ENCODE assay signal across 10 cellular contexts in the genomic region with DNA sequence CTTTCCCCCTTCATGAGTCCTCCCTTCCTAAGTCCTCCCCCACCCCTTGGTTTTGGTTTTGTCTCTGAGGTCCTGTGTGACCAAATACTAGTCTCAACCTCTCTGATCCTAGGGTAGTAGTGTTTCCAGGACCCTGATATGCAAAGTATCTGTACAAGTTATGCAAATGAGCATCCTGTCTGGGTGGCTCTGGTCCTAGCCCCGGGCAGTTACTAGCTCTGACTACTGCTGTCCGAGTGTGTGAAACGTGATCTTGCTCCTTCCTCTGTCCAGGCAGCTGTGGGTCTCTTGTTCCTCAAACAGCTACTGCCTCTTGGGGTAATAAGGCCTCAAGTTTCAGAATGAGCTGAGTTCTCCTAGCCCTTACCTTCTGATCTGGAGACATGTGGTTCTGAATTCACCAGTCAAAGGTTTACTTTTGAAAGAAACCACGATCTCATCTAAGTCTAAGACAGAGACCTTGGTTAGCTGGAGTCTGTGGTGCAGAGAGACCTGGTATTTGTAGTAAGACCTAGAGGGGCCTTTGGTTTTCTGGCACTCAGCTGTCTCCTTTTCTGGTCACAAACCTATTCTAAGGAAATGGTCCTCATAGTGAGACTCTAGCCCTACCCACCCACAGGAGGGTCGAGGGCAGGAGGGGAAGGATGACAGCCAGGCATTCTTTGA. TPM values are rescaled to one million over a fixed set of nuclear protein-coding genes. Genes with fewer than 3 reads are reported as not detected.
A peak's percentile ranks its signal among the peaks of the same experiment; 100 is the strongest.
DNase-seq lines count a peak whose midpoint lies in the region; ATAC-seq and TF ChIP-seq lines count a peak whose summit lies in the region.
"Had no signal": no experiment of that assay in that cellular context is flagged by ENCODE, and none has a peak within 500 bp of the region (broad histone marks: within the 10 kb centered on the region; RNA-seq: fewer than 3 reads in every experiment).

No MANE protein-coding gene starts in this region.

- H3K9me3 Mint-ChIP-seq in HFFc6 = no peaks in the 10 kb centered on the region
- no peaks in the 10 kb centered on the region for H3K9me3 Mint-ChIP-seq in effector memory CD8-positive, alpha-beta T cell
- no peaks in the 10 kb centered on the region for H3K9me3 Mint-ChIP-seq in immature natural killer cell

- peaks cover 19 to 36% (median 32%) of the 10 kb centered on the region in 4 donors for H3K4me1 ChIP-seq in esophagus muscularis mucosa

- peaks cover 8 to 15% (median 11%) of the 10 kb centered on the region in 4 donors for H3K36me3 ChIP-seq in esophagus muscularis mucosa

- H3K4me3 Mint-ChIP-seq in HFFc6 = no peak overlapping the region
- H3K4me3 Mint-ChIP-seq in effector memory CD8-positive, alpha-beta T cell = peak overlapping the region; percentile 39 to 47
- peak overlapping the region in 2 of 5 donors; percentile 7 to 66 for H3K4me3 Mint-ChIP-seq in immature natural killer cell

- TF ChIP-seq EP300 in esophagus muscularis mucosa (IDR thresholded peaks at IDR 0.05) = no peak

- POLR2A ChIA-PET in HEK293T (lab: Yijun Ruan, JAX) = no interaction called here

- DNase-seq in activated CD4-positive, alpha-beta T cell treated with anti-CD3 and anti-CD28 coated beads for 48 hours = peak; percentile 44
- no peak for DNase-seq in activated CD4-positive, alpha-beta T cell treated with anti-CD3 and anti-CD28 coated beads for 4 hours
- no peak for DNase-seq in HFFc6
- peak; percentile 69 for DNase-seq in NAMALWA (ENCODE audit: low spot score)
- no peak for DNase-seq in effector memory CD8-positive, alpha-beta T cell
- no peak for DNase-seq in immature natural killer cell
- no peak for DNase-seq in esophagus muscularis mucosa (ENCODE audit: extremely low spot score)
- DNase-seq in HEK293T (ENCODE audit: extremely low spot score) = no peak
- DNase-seq: upper lobe of left lung had no signal

- H3K27ac ChIP-seq in esophagus muscularis mucosa (replicated peaks in 1 of 4) = no peak overlapping the region
- H3K27ac ChIP-seq: upper lobe of left lung had no signal

- 44% methylated on average over 5 of the region's 5 CpGs for WGBS in esophagus muscularis mucosa

- H3K4me1 Mint-ChIP-seq in HFFc6 (ENCODE audit: low read depth) (peaks cover 43% of the 10 kb centered on the region), immature natural killer cell (peaks cover 62 to 69% of the 10 kb centered on the region in 2 donors)
- H3K4me1 Mint-ChIP-seq in effector memory CD8-positive, alpha-beta T cell (ENCODE audit: low read depth in 2 of 2) = peaks cover 64 to 69% of the 10 kb centered on the region in 2 donors

- no peak for TF ChIP-seq CTCF in HFFc6 (IDR thresholded peaks at IDR 0.05)
- no peak for TF ChIP-seq CTCF in esophagus muscularis mucosa (IDR thresholded peaks at IDR 0.05)

- intact Hi-C loops in esophagus muscularis mucosa (cut with DNase I) = loop anchor here (10.0 kb wide), 1 partner anchor 335 kb away; no protein-coding TSS in a partner anchor

- ATAC-seq in effector memory CD8-positive, alpha-beta T cell (replicated peaks) = no peak

- no peak overlapping the region for H3K4me3 ChIP-seq in esophagus muscularis mucosa
- H3K4me3 ChIP-seq: upper lobe of left lung had no signal

- no peaks in the 10 kb centered on the region for H3K27me3 ChIP-seq in esophagus muscularis mucosa
- H3K27me3 ChIP-seq: upper lobe of left lung had no signal

- no peaks in the 10 kb centered on the region; the same call in 1 of the 2 replicates for H3K27me3 Mint-ChIP-seq in HFFc6 (ENCODE audit: insufficient read depth)
- no peaks in the 10 kb centered on the region for H3K27me3 Mint-ChIP-seq in effector memory CD8-positive, alpha-beta T cell
- H3K27me3 Mint-ChIP-seq in immature natural killer cell (ENCODE audit: low read depth in 3 of 3) = peaks cover 5 to 8% (median 7%) of the 10 kb centered on the region in 3 donors

- no peaks in the 10 kb centered on the region for H3K9me3 ChIP-seq in esophagus muscularis mucosa
- H3K9me3 ChIP-seq: upper lobe of left lung had no signal

- TF ChIP-seq POLR2A in esophagus muscularis mucosa (IDR thresholded peaks at IDR 0.05; ENCODE audit: low read depth) = no peak

- CTCF ChIA-PET in HEK293T (lab: Yijun Ruan, JAX) = interaction anchor here (0.9 kb wide), 1 partner anchor 17 kb away, joined by 5 read pairs; no protein-coding TSS in a partner anchor

- H3K27ac Mint-ChIP-seq in HFFc6 (peak overlapping the region; percentile 59; the same call in 1 of the 2 replicates), immature natural killer cell (peak overlapping the region in 3 of 6 donors; percentile 15 to 81 (median 80))
- peak overlapping the region; percentile 93 to 94 for H3K27ac Mint-ChIP-seq in effector memory CD8-positive, alpha-beta T cell

- H3K36me3 Mint-ChIP-seq in HFFc6 (ENCODE audit: low read depth) (no peaks in the 10 kb centered on the region), immature natural killer cell (peaks cover 0 to 12% (median 4%) of the 10 kb centered on the region in 3 donors)
- H3K36me3 Mint-ChIP-seq in effector memory CD8-positive, alpha-beta T cell (ENCODE audit: insufficient read depth) = peaks cover 53% of the 10 kb centered on the region

TF ChIP-seq in HEK293T, 16 proteins besides CTCF, POLR2A, EP300 and RAD21:
- no peak for TF ChIP-seq FOXK2 (IDR thresholded peaks at IDR 0.05)
- no peak for TF ChIP-seq SP1 (IDR thresholded peaks at IDR 0.05)
- TF ChIP-seq FOXA1 (IDR thresholded peaks at IDR 0.05) = no peak
- no peak for TF ChIP-seq ZNF384 (IDR thresholded peaks at IDR 0.05)
- no peak for TF ChIP-seq HDGF (IDR thresholded peaks at IDR 0.05; ENCODE audit: borderline replicate concordance)
- TF ChIP-seq SUZ12 (IDR thresholded peaks at IDR 0.05) = no peak
- no peak for TF ChIP-seq CTBP1 (IDR thresholded peaks at IDR 0.05; ENCODE audit: borderline replicate concordance)
- TF ChIP-seq L3MBTL2 (conservative IDR thresholded peaks at IDR 0.05) = no peak
- no peak for TF ChIP-seq TARDBP (IDR thresholded peaks at IDR 0.05)
- no peak for TF ChIP-seq NFRKB (IDR thresholded peaks at IDR 0.05)
- TF ChIP-seq ELF4 (IDR thresholded peaks at IDR 0.05) = no peak
- no peak for TF ChIP-seq LEF1 (IDR thresholded peaks at IDR 0.05; ENCODE audit: borderline replicate concordance)
- no peak for TF ChIP-seq FOXM1 (IDR thresholded peaks at IDR 0.05; ENCODE audit: borderline replicate concordance)
- no peak for TF ChIP-seq BHLHE40 (IDR thresholded peaks at IDR 0.05; ENCODE audit: borderline replicate concordance)
- TF ChIP-seq ARNT (IDR thresholded peaks at IDR 0.05) = no peak
- TF ChIP-seq, protein P1, sequence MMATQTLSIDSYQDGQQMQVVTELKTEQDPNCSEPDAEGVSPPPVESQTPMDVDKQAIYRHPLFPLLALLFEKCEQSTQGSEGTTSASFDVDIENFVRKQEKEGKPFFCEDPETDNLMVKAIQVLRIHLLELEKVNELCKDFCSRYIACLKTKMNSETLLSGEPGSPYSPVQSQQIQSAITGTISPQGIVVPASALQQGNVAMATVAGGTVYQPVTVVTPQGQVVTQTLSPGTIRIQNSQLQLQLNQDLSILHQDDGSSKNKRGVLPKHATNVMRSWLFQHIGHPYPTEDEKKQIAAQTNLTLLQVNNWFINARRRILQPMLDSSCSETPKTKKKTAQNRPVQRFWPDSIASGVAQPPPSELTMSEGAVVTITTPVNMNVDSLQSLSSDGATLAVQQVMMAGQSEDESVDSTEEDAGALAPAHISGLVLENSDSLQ (IDR thresholded peaks at IDR 0.05) = no peak

RNA-seq across cellular contexts. Expression of a gene that starts 31.0 kb away (rescaled TPM):
- total RNA-seq in HFFc6 (2021; fragmentation: NEBNext Ultra II Directional; extraction: Animal tissue kit (Norgen Biotek cat#: 25700)) = not detected
- polyA plus RNA-seq in immature natural killer cell = not detected
- total RNA-seq in esophagus muscularis mucosa = not detected
- total RNA-seq: lung microvascular endothelial cell, upper lobe of left lung had no signal

RNA-seq across cellular contexts. Expression of a gene that starts 32.8 kb away (rescaled TPM):
- not detected for total RNA-seq in HFFc6 (2021; fragmentation: NEBNext Ultra II Directional; extraction: Animal tissue kit (Norgen Biotek cat#: 25700))
- polyA plus RNA-seq in immature natural killer cell = under 1 TPM in 1 of 3 donors, not detected in 2; 0.43 TPM
- total RNA-seq in esophagus muscularis mucosa = 1 to 10 TPM in 3 of 4 donors, under 1 TPM in 1; 0.83 to 5.1 (median 3.5) TPM
- total RNA-seq: lung microvascular endothelial cell had no signal

RNA-seq across cellular contexts. Expression of a gene that starts 54.8 kb away (rescaled TPM):
- total RNA-seq in HFFc6 (2021; fragmentation: NEBNext Ultra II Directional; extraction: Animal tissue kit (Norgen Biotek cat#: 25700)) = 10 to 100 TPM; 80.0 to 89.1 (median 86.0) TPM
- 1 to 10 TPM; 3.5 to 7.2 (median 4.1) TPM for polyA plus RNA-seq in immature natural killer cell
- 10 to 100 TPM; 37.8 to 70.1 (median 61.7) TPM for total RNA-seq in esophagus muscularis mucosa

Comparison
In these comparisons a context has a peak if more than half of its experiments do, and no peak if none do; other contexts are left out.
1. DNase-seq: peak in activated CD4-positive, alpha-beta T cell treated with anti-CD3 and anti-CD28 coated beads for 48 hours (single experiment) and NAMALWA (single experiment); none in activated CD4-positive, alpha-beta T cell treated with anti-CD3 and anti-CD28 coated beads for 4 hours (0 of 2), HFFc6 (single experiment), effector memory CD8-positive, alpha-beta T cell (0 of 3), immature natural killer cell (0 of 3), esophagus muscularis mucosa (single experiment) and HEK293T (single experiment).